ENCODE assay signal across 8 cellular contexts in genomic region chr14:20857630-20858261, GRCh38. TPM values are rescaled to one million over a fixed set of nuclear protein-coding genes. Genes with fewer than 3 reads are reported as not detected.
A peak's percentile ranks its signal among the peaks of the same experiment; 100 is the strongest.
DNase-seq lines count a peak whose midpoint lies in the region; ATAC-seq and TF ChIP-seq lines count a peak whose summit lies in the region.

No MANE protein-coding gene starts in this region.

- H3K9me3 ChIP-seq in breast epithelium: no peaks in the 10 kb centered on the region

- no peak for TF ChIP-seq POLR2A in breast epithelium (IDR thresholded peaks at IDR 0.05)

- no peaks in the 10 kb centered on the region for H3K27me3 ChIP-seq in breast epithelium

- H3K4me3 ChIP-seq in WI38 (ENCODE audit: low read depth, low read length): no peak overlapping the region
- peak overlapping the region in 2 of 3 donors; percentile 12 to 38 for H3K4me3 ChIP-seq in breast epithelium

- intact Hi-C loops in breast epithelium (cut with DNase I; ENCODE audit: low total_unique reads): loop anchor here (5.0 kb wide), 1 partner anchor 160 kb away; no protein-coding TSS in a partner anchor

- TF ChIP-seq CTCF in WI38 (IDR thresholded peaks at IDR 0.05; ENCODE audit: low read depth, low read length): peak; percentile 80
- peak; percentile 58 to 88 (median 78) for TF ChIP-seq CTCF in breast epithelium (IDR thresholded peaks at IDR 0.05)

- H3K36me3 ChIP-seq in breast epithelium: no peaks in the 10 kb centered on the region

- H3K4me1 ChIP-seq in breast epithelium: no peaks in the 10 kb centered on the region

- H3K27ac ChIP-seq in breast epithelium: no peak overlapping the region

- no peak for ATAC-seq in HG03159 (IDR thresholded peaks at IDR 0.05; ENCODE audit: unreplicated experiment)

- DNase-seq in SIG-M5 treated with dmso at 0.1 percent for 504 hours (lab: John Stamatoyannopoulos, UW; ENCODE audit: unreplicated experiment) (peak; percentile 72), SIG-M5 (lab: John Stamatoyannopoulos, UW) (no peak), NCI-H1694 treated with DMSO at 0.1 percent for 48 hours (lab: John Stamatoyannopoulos, UW) (peak; percentile 61), breast epithelium (ENCODE audit: low spot score in 2 of 2) (peak; percentile 42 to 76), kidney tubule cell (ENCODE audit: low spot score) (peak; percentile 67)
- peak; percentile 77 to 81 for DNase-seq in stimulated activated CD4-positive, alpha-beta T cell treated with anti-CD3 and anti-CD28 coated beads, Interleukin-2, amount 100 ng/mL, for 24 hours

RNA-seq across cellular contexts. Expression of gene RNASE3, which starts 33.4 kb away (rescaled TPM):
- total RNA-seq in breast epithelium: not detected

RNA-seq across cellular contexts. Expression of gene RNASE1, which starts 55.1 kb away (rescaled TPM):
- 1,000 to 10,000 TPM in 1 of 3 donors, 100 to 1,000 TPM in 2; 125 to 1,186 (median 303) TPM for total RNA-seq in breast epithelium
